28 cellular contexts compared by ENCODE assay signal in genomic region chr3:54771050-54771449, GRCh38.
"Had no signal": no experiment of that assay in that cellular context is flagged by ENCODE, and none has a peak within 500 bp of the region (broad histone marks: within the 10 kb centered on the region; RNA-seq: fewer than 3 reads in every experiment).

No MANE protein-coding gene starts in this region.

- H3K4me1 Mint-ChIP-seq: activated B cell treated with CpG ODN at 0.5 μM for 24 hours; activated CD4-positive, alpha-beta T cell treated with anti-CD3 and anti-CD28 coated beads, Interleukin-2, amount 10 ng/mL, durations not matched to agents 24 days and 14 days; activated CD8-positive, alpha-beta memory T cell treated with anti-CD3 and anti-CD28 coated beads, Interleukin-2, amount 10 ng/mL, durations not matched to agents 7 days and 5 days; activated naive CD8-positive, alpha-beta T cell treated with anti-CD3 and anti-CD28 coated beads, Interleukin-2, amount 50 U/mL, for 24 hours; T-cell had no signal

- H3K36me3 Mint-ChIP-seq: activated CD8-positive, alpha-beta memory T cell treated with anti-CD3 and anti-CD28 coated beads, Interleukin-2, amount 10 ng/mL, durations not matched to agents 7 days and 5 days; activated naive CD4-positive, alpha-beta T cell treated with anti-CD3 and anti-CD28 coated beads, Interleukin-2, amount 50 U/mL, for 72 hours; T-cell had no signal

- H3K27ac ChIP-seq: ascending aorta, body of pancreas, Peyer's patch, SJSA1 had no signal

- H3K27me3 Mint-ChIP-seq: activated B cell treated with CpG ODN at 0.5 μM for 24 hours; activated CD8-positive, alpha-beta memory T cell treated with anti-CD3 and anti-CD28 coated beads, Interleukin-2, amount 10 ng/mL, durations not matched to agents 7 days and 5 days; activated naive CD8-positive, alpha-beta T cell treated with anti-CD3 and anti-CD28 coated beads, Interleukin-2, amount 50 U/mL, for 24 hours; activated T-cell treated with anti-CD3 and anti-CD28 coated beads, Interleukin-2, amount 50 U/mL, for 24 hours; T-cell had no signal

- H3K4me1 ChIP-seq: ascending aorta, body of pancreas, SJSA1 had no signal

- H3K4me3 ChIP-seq: ascending aorta, body of pancreas, Peyer's patch, SJSA1 had no signal

- H3K4me3 Mint-ChIP-seq: activated B cell treated with CpG ODN at 0.5 μM for 24 hours; activated CD4-positive, alpha-beta T cell treated with anti-CD3 and anti-CD28 coated beads, Interleukin-2, amount 10 ng/mL, durations not matched to agents 24 days and 14 days; activated CD8-positive, alpha-beta memory T cell treated with anti-CD3 and anti-CD28 coated beads, Interleukin-2, amount 10 ng/mL, durations not matched to agents 7 days and 5 days; activated naive CD8-positive, alpha-beta T cell treated with anti-CD3 and anti-CD28 coated beads, Interleukin-2, amount 50 U/mL, for 24 hours; activated T-cell treated with anti-CD3 and anti-CD28 coated beads, Interleukin-2, amount 50 U/mL, for 24 hours; activated T-helper 1 cell treated with anti-CD3 and anti-CD28 coated beads, Interleukin-12 subunit alpha, Interleukin-12 subunit beta, Interleukin-2, Interleukin-4 antibody, amounts not matched to agents 30 ng/mL and 10 ng/mL and 1 ng/mL, durations not matched to agents 14 hours and 24 hours and 36 hours; T-cell had no signal

- H3K27me3 ChIP-seq: ascending aorta, body of pancreas, Peyer's patch, SJSA1 had no signal

- DNase-seq: activated B cell treated with CpG ODN at 0.5 μM for 24 hours; activated CD4-positive, alpha-beta T cell treated with anti-CD3 and anti-CD28 coated beads for 1 hour; activated CD4-positive, alpha-beta T cell treated with anti-CD3 and anti-CD28 coated beads, Interleukin-2, amount 10 ng/mL, durations not matched to agents 24 days and 14 days; activated CD4-positive, alpha-beta T cell treated with anti-CD3 and anti-CD28 coated beads, Interleukin-2, amount 50 U/mL, for 48 hours; activated CD8-positive, alpha-beta memory T cell treated with anti-CD3 and anti-CD28 coated beads, Interleukin-2, amount 10 ng/mL, durations not matched to agents 7 days and 5 days; activated effector memory CD4-positive, alpha-beta T cell treated with Interleukin-2 at 50 U/mL for 16 hours; activated naive CD4-positive, alpha-beta T cell; activated naive CD8-positive, alpha-beta T cell treated with anti-CD3 and anti-CD28 coated beads, Interleukin-2, amount 50 U/mL, for 24 hours; activated T-cell treated with anti-CD3 and anti-CD28 coated beads, Interleukin-2, amount 50 U/mL, for 24 hours; amniotic stem cell; body of pancreas; Kasumi-1; KBM-7; NCI-H1105 treated with DMSO at 0.1 percent for 48 hours; NCI-H1436 treated with DMSO at 0.1 percent for 48 hours; NCI-H1930; NCI-H2171; NCI-H345; NCI-H510A; Peyer's patch; SHP77; T-cell; T-helper 2 cell; T1000 had no signal

- H3K36me3 ChIP-seq: ascending aorta, Peyer's patch, SJSA1 had no signal

- H3K9me3 Mint-ChIP-seq: activated B cell treated with CpG ODN at 0.5 μM for 24 hours; activated CD4-positive, alpha-beta T cell treated with anti-CD3 and anti-CD28 coated beads, Interleukin-2, amount 10 ng/mL, durations not matched to agents 24 days and 14 days; activated naive CD8-positive, alpha-beta T cell treated with anti-CD3 and anti-CD28 coated beads, Interleukin-2, amount 50 U/mL, for 24 hours; activated T-cell treated with anti-CD3 and anti-CD28 coated beads, Interleukin-2, amount 50 U/mL, for 24 hours; activated T-helper 1 cell treated with anti-CD3 and anti-CD28 coated beads, Interleukin-12 subunit alpha, Interleukin-12 subunit beta, Interleukin-2, Interleukin-4 antibody, amounts not matched to agents 30 ng/mL and 10 ng/mL and 1 ng/mL, durations not matched to agents 14 hours and 24 hours and 36 hours had no signal

- H3K9me3 ChIP-seq: ascending aorta, body of pancreas, Peyer's patch, SJSA1 had no signal

- H3K27ac Mint-ChIP-seq: activated B cell treated with CpG ODN at 0.5 μM for 24 hours; activated CD4-positive, alpha-beta T cell treated with anti-CD3 and anti-CD28 coated beads, Interleukin-2, amount 10 ng/mL, durations not matched to agents 24 days and 14 days; activated CD8-positive, alpha-beta memory T cell treated with anti-CD3 and anti-CD28 coated beads, Interleukin-2, amount 10 ng/mL, durations not matched to agents 7 days and 5 days; activated naive CD4-positive, alpha-beta T cell treated with anti-CD3 and anti-CD28 coated beads, Interleukin-2, amount 50 U/mL, for 72 hours; activated naive CD8-positive, alpha-beta T cell treated with anti-CD3 and anti-CD28 coated beads, Interleukin-2, amount 50 U/mL, for 24 hours; activated T-cell treated with anti-CD3 and anti-CD28 coated beads, Interleukin-2, amount 50 U/mL, for 24 hours; activated T-helper 1 cell treated with anti-CD3 and anti-CD28 coated beads, Interleukin-12 subunit alpha, Interleukin-12 subunit beta, Interleukin-2, Interleukin-4 antibody, amounts not matched to agents 30 ng/mL and 10 ng/mL and 1 ng/mL, durations not matched to agents 14 hours and 24 hours and 36 hours; T-cell had no signal
